In the genomic region with DNA sequence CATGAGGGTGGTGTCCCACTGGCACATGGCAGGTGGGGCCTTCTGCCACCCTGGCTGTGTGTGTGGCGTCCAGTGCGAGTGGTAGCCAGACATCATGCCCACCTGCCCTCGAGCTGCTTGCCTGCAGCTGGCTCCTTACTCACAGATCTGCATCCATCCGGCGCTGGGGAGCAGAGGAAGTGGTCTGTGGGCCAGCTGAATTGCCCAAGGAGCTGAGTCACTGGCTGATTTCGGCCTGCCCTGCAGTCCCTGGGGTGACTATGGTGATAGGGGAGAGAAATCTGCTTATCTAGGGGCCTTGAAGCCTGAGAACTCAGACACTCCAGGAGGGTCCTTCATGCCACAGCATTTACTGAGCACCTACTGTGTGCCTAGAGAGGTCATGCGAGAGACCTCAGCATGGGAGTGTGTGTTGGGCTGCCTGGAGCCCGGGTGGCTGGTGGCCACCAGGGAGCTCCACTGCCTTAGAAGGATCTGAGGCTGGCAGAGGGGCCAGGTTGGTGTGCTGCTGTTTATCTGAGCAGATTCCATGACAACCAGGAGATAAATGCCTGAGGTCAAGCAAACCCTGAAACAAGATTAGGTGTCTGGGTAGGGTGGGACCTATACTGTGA, we compare ENCODE assay signal across 1 cellular context.
TF ChIP-seq lines count a peak whose summit lies in the region.

No MANE protein-coding gene starts in this region.

TF ChIP-seq in HepG2, 621 proteins besides CTCF, POLR2A, EP300 and RAD21 (continued from another document and continues in another):
- TF ChIP-seq, protein P1, sequence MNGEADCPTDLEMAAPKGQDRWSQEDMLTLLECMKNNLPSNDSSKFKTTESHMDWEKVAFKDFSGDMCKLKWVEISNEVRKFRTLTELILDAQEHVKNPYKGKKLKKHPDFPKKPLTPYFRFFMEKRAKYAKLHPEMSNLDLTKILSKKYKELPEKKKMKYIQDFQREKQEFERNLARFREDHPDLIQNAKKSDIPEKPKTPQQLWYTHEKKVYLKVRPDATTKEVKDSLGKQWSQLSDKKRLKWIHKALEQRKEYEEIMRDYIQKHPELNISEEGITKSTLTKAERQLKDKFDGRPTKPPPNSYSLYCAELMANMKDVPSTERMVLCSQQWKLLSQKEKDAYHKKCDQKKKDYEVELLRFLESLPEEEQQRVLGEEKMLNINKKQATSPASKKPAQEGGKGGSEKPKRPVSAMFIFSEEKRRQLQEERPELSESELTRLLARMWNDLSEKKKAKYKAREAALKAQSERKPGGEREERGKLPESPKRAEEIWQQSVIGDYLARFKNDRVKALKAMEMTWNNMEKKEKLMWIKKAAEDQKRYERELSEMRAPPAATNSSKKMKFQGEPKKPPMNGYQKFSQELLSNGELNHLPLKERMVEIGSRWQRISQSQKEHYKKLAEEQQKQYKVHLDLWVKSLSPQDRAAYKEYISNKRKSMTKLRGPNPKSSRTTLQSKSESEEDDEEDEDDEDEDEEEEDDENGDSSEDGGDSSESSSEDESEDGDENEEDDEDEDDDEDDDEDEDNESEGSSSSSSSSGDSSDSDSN (CRISPR knock-in tag; IDR thresholded peaks at IDR 0.05), result 0 out of 2 replicates have a peak, but pooled peaks have one; percentile 12
- TF ChIP-seq RFX3 (CRISPR knock-in tag; IDR thresholded peaks at IDR 0.05) (peak; percentile 62), FOSL2 (CRISPR knock-in tag; IDR thresholded peaks at IDR 0.05) (peak; percentile 18; the same call in 1 of the 2 replicates), GTF3A (CRISPR knock-in tag; conservative IDR thresholded peaks at IDR 0.05) (no peak), ZNF3 (CRISPR knock-in tag; IDR thresholded peaks at IDR 0.05) (no peak), MIER2 (CRISPR knock-in tag; IDR thresholded peaks at IDR 0.05) (no peak), FLYWCH1 (CRISPR knock-in tag; IDR thresholded peaks at IDR 0.05) (no peak), ZNF10 (CRISPR knock-in tag; IDR thresholded peaks at IDR 0.05; ENCODE audit: borderline replicate concordance, low read depth) (no peak), ZKSCAN1 (IDR thresholded peaks at IDR 0.05; ENCODE audit: low read length) (peak; percentile 92), LCORL (IDR thresholded peaks at IDR 0.05) (no peak), LCORL (CRISPR knock-in tag; IDR thresholded peaks at IDR 0.05) (peak; percentile 60; the same call in 1 of the 2 replicates), NR1H2 (CRISPR knock-in tag; IDR thresholded peaks at IDR 0.05; ENCODE audit: borderline replicate concordance, low read depth) (no peak), SAP130 (CRISPR knock-in tag; IDR thresholded peaks at IDR 0.05; ENCODE audit: low read depth) (peak; percentile 30), MXI1 (IDR thresholded peaks at IDR 0.05; ENCODE audit: borderline replicate concordance, low read depth, low read length) (0 out of 3 replicates have a peak, but pooled peaks have one; percentile 7), ZNF605 (CRISPR knock-in tag; IDR thresholded peaks at IDR 0.05) (no peak), SMC3 (IDR thresholded peaks at IDR 0.05; ENCODE audit: low read length) (peak; percentile 57), KLF9 (CRISPR knock-in tag; IDR thresholded peaks at IDR 0.05; ENCODE audit: low read depth) (no peak), FOXK2 (IDR thresholded peaks at IDR 0.05) (peak; percentile 33; the same call in 1 of the 2 replicates), HNF4A (CRISPR knock-in tag; IDR thresholded peaks at IDR 0.05) (0 out of 2 replicates have a peak, but pooled peaks have one; percentile 19), ZNF333 (CRISPR knock-in tag; IDR thresholded peaks at IDR 0.05; ENCODE audit: borderline replicate concordance) (no peak), ZSCAN21 (CRISPR knock-in tag; IDR thresholded peaks at IDR 0.05; ENCODE audit: borderline replicate concordance) (0 out of 2 replicates have a peak, but pooled peaks have one; percentile 29), ZNF256 (CRISPR knock-in tag; conservative IDR thresholded peaks at IDR 0.05) (no peak), RFX1 (IDR thresholded peaks at IDR 0.05) (peak; percentile 68; the same call in 1 of the 2 replicates), ZNF768 (CRISPR knock-in tag; IDR thresholded peaks at IDR 0.05) (peak; percentile 39; the same call in 1 of the 2 replicates), CEBPB (IDR thresholded peaks at IDR 0.05; ENCODE audit: borderline replicate concordance, low read depth, low read length) (0 out of 2 replicates have a peak, but pooled peaks have one; percentile 0), ZNF180 (CRISPR knock-in tag; IDR thresholded peaks at IDR 0.05; ENCODE audit: borderline replicate concordance, low read depth) (no peak), MAZ (IDR thresholded peaks at IDR 0.05; ENCODE audit: borderline replicate concordance, low read depth, low read length) (0 out of 2 replicates have a peak, but pooled peaks have one; percentile 22), MAZ (CRISPR knock-in tag; IDR thresholded peaks at IDR 0.05; ENCODE audit: low read depth) (no peak), FOXJ3 (CRISPR knock-in tag; IDR thresholded peaks at IDR 0.05; ENCODE audit: borderline replicate concordance) (peak; percentile 44; the same call in 1 of the 2 replicates), ZNF879 (CRISPR knock-in tag; IDR thresholded peaks at IDR 0.05) (no peak), JUN (CRISPR knock-in tag; IDR thresholded peaks at IDR 0.05) (no peak), ATF7 (IDR thresholded peaks at IDR 0.05) (no peak), ATF7 (CRISPR knock-in tag; IDR thresholded peaks at IDR 0.05) (no peak)
- TF ChIP-seq, protein P2, sequence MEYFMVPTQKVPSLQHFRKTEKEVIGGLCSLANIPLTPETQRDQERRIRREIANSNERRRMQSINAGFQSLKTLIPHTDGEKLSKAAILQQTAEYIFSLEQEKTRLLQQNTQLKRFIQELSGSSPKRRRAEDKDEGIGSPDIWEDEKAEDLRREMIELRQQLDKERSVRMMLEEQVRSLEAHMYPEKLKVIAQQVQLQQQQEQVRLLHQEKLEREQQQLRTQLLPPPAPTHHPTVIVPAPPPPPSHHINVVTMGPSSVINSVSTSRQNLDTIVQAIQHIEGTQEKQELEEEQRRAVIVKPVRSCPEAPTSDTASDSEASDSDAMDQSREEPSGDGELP (IDR thresholded peaks at IDR 0.05; ENCODE audit: borderline replicate concordance, low read depth), result no peak
- TF ChIP-seq, protein P3, sequence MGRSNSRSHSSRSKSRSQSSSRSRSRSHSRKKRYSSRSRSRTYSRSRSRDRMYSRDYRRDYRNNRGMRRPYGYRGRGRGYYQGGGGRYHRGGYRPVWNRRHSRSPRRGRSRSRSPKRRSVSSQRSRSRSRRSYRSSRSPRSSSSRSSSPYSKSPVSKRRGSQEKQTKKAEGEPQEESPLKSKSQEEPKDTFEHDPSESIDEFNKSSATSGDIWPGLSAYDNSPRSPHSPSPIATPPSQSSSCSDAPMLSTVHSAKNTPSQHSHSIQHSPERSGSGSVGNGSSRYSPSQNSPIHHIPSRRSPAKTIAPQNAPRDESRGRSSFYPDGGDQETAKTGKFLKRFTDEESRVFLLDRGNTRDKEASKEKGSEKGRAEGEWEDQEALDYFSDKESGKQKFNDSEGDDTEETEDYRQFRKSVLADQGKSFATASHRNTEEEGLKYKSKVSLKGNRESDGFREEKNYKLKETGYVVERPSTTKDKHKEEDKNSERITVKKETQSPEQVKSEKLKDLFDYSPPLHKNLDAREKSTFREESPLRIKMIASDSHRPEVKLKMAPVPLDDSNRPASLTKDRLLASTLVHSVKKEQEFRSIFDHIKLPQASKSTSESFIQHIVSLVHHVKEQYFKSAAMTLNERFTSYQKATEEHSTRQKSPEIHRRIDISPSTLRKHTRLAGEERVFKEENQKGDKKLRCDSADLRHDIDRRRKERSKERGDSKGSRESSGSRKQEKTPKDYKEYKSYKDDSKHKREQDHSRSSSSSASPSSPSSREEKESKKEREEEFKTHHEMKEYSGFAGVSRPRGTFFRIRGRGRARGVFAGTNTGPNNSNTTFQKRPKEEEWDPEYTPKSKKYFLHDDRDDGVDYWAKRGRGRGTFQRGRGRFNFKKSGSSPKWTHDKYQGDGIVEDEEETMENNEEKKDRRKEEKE (IDR thresholded peaks at IDR 0.05), result no peak
- TF ChIP-seq, protein P4, sequence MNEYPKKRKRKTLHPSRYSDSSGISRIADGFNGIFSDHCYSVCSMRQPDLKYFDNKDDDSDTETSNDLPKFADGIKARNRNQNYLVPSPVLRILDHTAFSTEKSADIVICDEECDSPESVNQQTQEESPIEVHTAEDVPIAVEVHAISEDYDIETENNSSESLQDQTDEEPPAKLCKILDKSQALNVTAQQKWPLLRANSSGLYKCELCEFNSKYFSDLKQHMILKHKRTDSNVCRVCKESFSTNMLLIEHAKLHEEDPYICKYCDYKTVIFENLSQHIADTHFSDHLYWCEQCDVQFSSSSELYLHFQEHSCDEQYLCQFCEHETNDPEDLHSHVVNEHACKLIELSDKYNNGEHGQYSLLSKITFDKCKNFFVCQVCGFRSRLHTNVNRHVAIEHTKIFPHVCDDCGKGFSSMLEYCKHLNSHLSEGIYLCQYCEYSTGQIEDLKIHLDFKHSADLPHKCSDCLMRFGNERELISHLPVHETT (CRISPR knock-in tag; conservative IDR thresholded peaks at IDR 0.05), result 0 out of 2 replicates have a peak, but pooled peaks have one; percentile 14
- TF ChIP-seq, protein P5, sequence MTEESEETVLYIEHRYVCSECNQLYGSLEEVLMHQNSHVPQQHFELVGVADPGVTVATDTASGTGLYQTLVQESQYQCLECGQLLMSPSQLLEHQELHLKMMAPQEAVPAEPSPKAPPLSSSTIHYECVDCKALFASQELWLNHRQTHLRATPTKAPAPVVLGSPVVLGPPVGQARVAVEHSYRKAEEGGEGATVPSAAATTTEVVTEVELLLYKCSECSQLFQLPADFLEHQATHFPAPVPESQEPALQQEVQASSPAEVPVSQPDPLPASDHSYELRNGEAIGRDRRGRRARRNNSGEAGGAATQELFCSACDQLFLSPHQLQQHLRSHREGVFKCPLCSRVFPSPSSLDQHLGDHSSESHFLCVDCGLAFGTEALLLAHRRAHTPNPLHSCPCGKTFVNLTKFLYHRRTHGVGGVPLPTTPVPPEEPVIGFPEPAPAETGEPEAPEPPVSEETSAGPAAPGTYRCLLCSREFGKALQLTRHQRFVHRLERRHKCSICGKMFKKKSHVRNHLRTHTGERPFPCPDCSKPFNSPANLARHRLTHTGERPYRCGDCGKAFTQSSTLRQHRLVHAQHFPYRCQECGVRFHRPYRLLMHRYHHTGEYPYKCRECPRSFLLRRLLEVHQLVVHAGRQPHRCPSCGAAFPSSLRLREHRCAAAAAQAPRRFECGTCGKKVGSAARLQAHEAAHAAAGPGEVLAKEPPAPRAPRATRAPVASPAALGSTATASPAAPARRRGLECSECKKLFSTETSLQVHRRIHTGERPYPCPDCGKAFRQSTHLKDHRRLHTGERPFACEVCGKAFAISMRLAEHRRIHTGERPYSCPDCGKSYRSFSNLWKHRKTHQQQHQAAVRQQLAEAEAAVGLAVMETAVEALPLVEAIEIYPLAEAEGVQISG (CRISPR knock-in tag; IDR thresholded peaks at IDR 0.05), result peak; percentile 83
- TF ChIP-seq, protein P6, sequence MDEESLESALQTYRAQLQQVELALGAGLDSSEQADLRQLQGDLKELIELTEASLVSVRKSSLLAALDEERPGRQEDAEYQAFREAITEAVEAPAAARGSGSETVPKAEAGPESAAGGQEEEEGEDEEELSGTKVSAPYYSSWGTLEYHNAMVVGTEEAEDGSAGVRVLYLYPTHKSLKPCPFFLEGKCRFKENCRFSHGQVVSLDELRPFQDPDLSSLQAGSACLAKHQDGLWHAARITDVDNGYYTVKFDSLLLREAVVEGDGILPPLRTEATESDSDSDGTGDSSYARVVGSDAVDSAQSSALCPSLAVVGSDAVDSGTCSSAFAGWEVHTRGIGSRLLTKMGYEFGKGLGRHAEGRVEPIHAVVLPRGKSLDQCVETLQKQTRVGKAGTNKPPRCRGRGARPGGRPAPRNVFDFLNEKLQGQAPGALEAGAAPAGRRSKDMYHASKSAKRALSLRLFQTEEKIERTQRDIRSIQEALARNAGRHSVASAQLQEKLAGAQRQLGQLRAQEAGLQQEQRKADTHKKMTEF (CRISPR knock-in tag; IDR thresholded peaks at IDR 0.05), result 0 out of 2 replicates have a peak, but pooled peaks have one; percentile 16
- TF ChIP-seq, protein P7, sequence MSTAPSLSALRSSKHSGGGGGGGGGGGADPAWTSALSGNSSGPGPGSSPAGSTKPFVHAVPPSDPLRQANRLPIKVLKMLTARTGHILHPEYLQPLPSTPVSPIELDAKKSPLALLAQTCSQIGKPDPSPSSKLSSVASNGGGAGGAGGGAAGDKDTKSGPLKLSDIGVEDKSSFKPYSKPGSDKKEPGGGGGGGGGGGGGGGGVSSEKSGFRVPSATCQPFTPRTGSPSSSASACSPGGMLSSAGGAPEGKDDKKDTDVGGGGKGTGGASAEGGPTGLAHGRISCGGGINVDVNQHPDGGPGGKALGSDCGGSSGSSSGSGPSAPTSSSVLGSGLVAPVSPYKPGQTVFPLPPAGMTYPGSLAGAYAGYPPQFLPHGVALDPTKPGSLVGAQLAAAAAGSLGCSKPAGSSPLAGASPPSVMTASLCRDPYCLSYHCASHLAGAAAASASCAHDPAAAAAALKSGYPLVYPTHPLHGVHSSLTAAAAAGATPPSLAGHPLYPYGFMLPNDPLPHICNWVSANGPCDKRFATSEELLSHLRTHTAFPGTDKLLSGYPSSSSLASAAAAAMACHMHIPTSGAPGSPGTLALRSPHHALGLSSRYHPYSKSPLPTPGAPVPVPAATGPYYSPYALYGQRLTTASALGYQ (CRISPR knock-in tag; IDR thresholded peaks at IDR 0.05), result no peak
- TF ChIP-seq, protein P8, sequence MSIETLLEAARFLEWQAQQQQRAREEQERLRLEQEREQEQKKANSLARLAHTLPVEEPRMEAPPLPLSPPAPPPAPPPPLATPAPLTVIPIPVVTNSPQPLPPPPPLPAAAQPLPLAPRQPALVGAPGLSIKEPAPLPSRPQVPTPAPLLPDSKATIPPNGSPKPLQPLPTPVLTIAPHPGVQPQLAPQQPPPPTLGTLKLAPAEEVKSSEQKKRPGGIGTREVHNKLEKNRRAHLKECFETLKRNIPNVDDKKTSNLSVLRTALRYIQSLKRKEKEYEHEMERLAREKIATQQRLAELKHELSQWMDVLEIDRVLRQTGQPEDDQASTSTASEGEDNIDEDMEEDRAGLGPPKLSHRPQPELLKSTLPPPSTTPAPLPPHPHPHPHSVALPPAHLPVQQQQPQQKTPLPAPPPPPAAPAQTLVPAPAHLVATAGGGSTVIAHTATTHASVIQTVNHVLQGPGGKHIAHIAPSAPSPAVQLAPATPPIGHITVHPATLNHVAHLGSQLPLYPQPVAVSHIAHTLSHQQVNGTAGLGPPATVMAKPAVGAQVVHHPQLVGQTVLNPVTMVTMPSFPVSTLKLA (IDR thresholded peaks at IDR 0.05), result 0 out of 2 replicates have a peak, but pooled peaks have one; percentile 7
- TF ChIP-seq, protein P9, sequence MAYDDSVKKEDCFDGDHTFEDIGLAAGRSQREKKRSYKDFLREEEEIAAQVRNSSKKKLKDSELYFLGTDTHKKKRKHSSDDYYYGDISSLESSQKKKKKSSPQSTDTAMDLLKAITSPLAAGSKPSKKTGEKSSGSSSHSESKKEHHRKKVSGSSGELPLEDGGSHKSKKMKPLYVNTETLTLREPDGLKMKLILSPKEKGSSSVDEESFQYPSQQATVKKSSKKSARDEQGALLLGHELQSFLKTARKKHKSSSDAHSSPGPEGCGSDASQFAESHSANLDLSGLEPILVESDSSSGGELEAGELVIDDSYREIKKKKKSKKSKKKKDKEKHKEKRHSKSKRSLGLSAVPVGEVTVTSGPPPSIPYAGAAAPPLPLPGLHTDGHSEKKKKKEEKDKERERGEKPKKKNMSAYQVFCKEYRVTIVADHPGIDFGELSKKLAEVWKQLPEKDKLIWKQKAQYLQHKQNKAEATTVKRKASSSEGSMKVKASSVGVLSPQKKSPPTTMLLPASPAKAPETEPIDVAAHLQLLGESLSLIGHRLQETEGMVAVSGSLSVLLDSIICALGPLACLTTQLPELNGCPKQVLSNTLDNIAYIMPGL (CRISPR knock-in tag; IDR thresholded peaks at IDR 0.05; ENCODE audit: borderline replicate concordance in 1 of 2, low read depth in 1 of 2), result peak in 1 of 2 experiments; percentile 38; a peak in 1 of 4 replicates
